In genomic region chr17:82035488-82035887, GRCh38 we compare ENCODE assay signal across 1 cellular context.
TF ChIP-seq lines count a peak whose summit lies in the region.

No MANE protein-coding gene starts in this region.

TF ChIP-seq in HCT116, 20 proteins besides CTCF, POLR2A, EP300 and RAD21:
- TF ChIP-seq POLR2AphosphoS5 (IDR thresholded peaks at IDR 0.05; ENCODE audit: low read depth, low read length): no peak
- no peak for TF ChIP-seq YY1 (IDR thresholded peaks at IDR 0.05; ENCODE audit: extremely low read depth, insufficient replicate concordance, low read depth, low read length)
- TF ChIP-seq REST (IDR thresholded peaks at IDR 0.05; ENCODE audit: low read depth): no peak
- TF ChIP-seq, protein P1, sequence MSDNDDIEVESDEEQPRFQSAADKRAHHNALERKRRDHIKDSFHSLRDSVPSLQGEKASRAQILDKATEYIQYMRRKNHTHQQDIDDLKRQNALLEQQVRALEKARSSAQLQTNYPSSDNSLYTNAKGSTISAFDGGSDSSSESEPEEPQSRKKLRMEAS (IDR thresholded peaks at IDR 0.05): no peak
- no peak for TF ChIP-seq CEBPB (IDR thresholded peaks at IDR 0.05; ENCODE audit: low read depth)
- TF ChIP-seq CBX3 (IDR thresholded peaks at IDR 0.05; ENCODE audit: low read depth): no peak
- TF ChIP-seq FOSL1 (IDR thresholded peaks at IDR 0.05; ENCODE audit: low read depth): no peak
- no peak for TF ChIP-seq TCF7L2 (IDR thresholded peaks at IDR 0.05; ENCODE audit: borderline replicate concordance, extremely low read depth, insufficient read depth, insufficient read length)
- no peak for TF ChIP-seq EGR1 (IDR thresholded peaks at IDR 0.05; ENCODE audit: low read depth)
- no peak for TF ChIP-seq ELF1 (IDR thresholded peaks at IDR 0.05; ENCODE audit: borderline replicate concordance, low read depth)
- TF ChIP-seq, protein P2, sequence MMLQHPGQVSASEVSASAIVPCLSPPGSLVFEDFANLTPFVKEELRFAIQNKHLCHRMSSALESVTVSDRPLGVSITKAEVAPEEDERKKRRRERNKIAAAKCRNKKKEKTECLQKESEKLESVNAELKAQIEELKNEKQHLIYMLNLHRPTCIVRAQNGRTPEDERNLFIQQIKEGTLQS (IDR thresholded peaks at IDR 0.05): no peak
- TF ChIP-seq JUND (IDR thresholded peaks at IDR 0.05): no peak
- no peak for TF ChIP-seq ZNF274 (IDR thresholded peaks at IDR 0.05; ENCODE audit: low read depth, low read length)
